In the genomic region with DNA sequence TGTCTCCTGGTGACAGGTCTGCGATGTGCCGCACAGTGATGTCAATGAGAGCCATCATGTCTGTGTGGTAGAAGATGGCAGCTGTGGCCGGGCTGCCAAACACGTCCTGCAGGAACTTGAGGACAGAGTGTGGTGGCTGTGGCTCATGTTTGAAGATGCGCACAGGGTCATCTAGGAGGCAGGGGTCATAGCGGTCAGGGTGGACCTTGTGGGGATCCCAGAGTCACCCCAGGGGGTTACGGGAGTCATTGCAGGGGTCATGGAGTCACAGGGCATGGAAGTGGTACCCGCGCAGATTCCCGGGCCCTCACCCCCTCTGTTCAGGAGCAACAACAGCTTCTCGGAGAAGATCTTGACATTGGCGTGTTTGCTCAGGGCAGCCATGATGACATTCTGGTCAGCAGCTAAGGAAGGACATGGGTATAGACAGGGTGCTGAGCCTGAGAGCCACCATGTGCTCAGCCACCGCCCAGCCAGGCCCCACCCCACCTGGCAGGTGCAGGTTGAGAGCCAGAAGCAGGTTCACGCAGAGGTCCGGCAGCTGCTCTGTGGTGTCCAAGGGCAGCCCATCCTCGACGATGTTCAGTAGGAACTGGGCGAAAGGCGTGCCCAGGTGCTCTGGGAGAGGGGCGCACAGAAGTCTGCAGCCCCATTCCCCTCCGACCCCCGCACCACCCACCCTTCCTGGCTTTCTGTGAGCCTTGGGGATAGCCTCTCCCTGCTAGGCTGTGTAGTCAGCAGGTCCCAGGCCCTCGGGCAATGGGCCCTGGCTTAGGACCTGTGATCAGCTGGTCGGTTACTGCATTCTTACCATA, we compare ENCODE assay signal across 18 cellular contexts. TPM values are rescaled to one million over a fixed set of nuclear protein-coding genes. Genes with fewer than 3 reads are reported as not detected.
"Had no signal": no experiment of that assay in that cellular context is flagged by ENCODE, and none has a peak within 500 bp of the region (broad histone marks: within the 10 kb centered on the region; RNA-seq: fewer than 3 reads in every experiment).

No MANE protein-coding gene starts in this region.

- H3K36me3 Mint-ChIP-seq: natural killer cell had no signal

- H3K27me3 Mint-ChIP-seq: stimulated activated naive CD8-positive, alpha-beta T cell treated with anti-CD3 and anti-CD28 coated beads, Interleukin-15, Interleukin-2, amounts not matched to agents 100 ng/mL and 50 ng/mL, for 24 hours; T-cell had no signal

- DNase-seq: activated CD8-positive, alpha-beta memory T cell treated with anti-CD3 and anti-CD28 coated beads for 24 hours; activated naive CD4-positive, alpha-beta T cell treated with Interleukin-2 at 50 U/mL for 16 hours; esophagus squamous epithelium; glutamatergic neuron; natural killer cell; nucleus accumbens; psoas muscle; sigmoid colon; stimulated activated CD4-positive, alpha-beta T cell treated with anti-CD3 and anti-CD28 coated beads, Interleukin-12 subunit alpha, Interleukin-12 subunit beta, amount 100 ng/mL, for 4 hours; T-cell; T1000 had no signal

- H3K27ac ChIP-seq: esophagus squamous epithelium, psoas muscle, sigmoid colon, VCaP had no signal

- H3K4me3 ChIP-seq: esophagus squamous epithelium, lung, psoas muscle, sigmoid colon had no signal

- H3K27me3 ChIP-seq: esophagus squamous epithelium, sigmoid colon had no signal

- ATAC-seq: natural killer cell, psoas muscle, T-cell had no signal

- H3K9me3 ChIP-seq: esophagus squamous epithelium, psoas muscle, sigmoid colon had no signal

- H3K4me3 Mint-ChIP-seq: natural killer cell; stimulated activated naive CD8-positive, alpha-beta T cell treated with anti-CD3 and anti-CD28 coated beads, Interleukin-15, Interleukin-2, amounts not matched to agents 100 ng/mL and 50 ng/mL, for 24 hours; T-cell had no signal

- H3K27ac Mint-ChIP-seq: natural killer cell; stimulated activated naive CD8-positive, alpha-beta T cell treated with anti-CD3 and anti-CD28 coated beads, Interleukin-15, Interleukin-2, amounts not matched to agents 100 ng/mL and 50 ng/mL, for 24 hours; T-cell had no signal

- H3K9me3 Mint-ChIP-seq: natural killer cell; stimulated activated naive CD8-positive, alpha-beta T cell treated with anti-CD3 and anti-CD28 coated beads, Interleukin-15, Interleukin-2, amounts not matched to agents 100 ng/mL and 50 ng/mL, for 24 hours; T-cell had no signal

RNA-seq across cellular contexts. Expression of gene TMEM89, which starts 57.2 kb away (rescaled TPM):
- total RNA-seq: cardiac septum, esophagus squamous epithelium, lung, natural killer cell, psoas muscle, sigmoid colon, temporal lobe, ureter had no signal
- polyA plus RNA-seq: adipose tissue, psoas muscle had no signal
